15 cellular contexts compared by ENCODE assay signal in the genomic region with DNA sequence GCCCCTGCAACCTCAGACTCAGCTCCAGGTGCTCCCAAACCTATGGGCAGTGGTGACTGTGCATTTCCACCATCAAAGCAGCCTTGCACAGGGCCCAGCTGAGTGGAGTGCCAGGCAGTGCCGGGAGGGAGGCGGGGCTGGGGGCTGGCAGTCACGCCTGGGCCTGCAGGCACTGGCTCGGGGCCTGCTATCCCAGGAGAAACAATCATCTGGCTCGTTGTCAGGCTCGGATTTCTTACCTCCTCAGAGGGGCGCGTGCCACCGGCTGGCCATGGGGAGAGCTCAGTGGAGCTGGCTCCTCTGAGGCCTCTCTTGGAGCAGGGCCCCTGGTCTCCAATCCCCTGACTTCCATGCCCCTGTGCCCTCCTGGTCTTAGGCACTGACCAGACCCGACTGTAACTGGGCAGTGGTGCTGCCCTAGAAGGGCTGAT. TPM values are rescaled to one million over a fixed set of nuclear protein-coding genes. Genes with fewer than 3 reads are reported as not detected.
DNase-seq lines count a peak whose midpoint lies in the region; ATAC-seq and TF ChIP-seq lines count a peak whose summit lies in the region.
"Had no signal": no experiment of that assay in that cellular context is flagged by ENCODE, and none has a peak within 500 bp of the region (broad histone marks: within the 10 kb centered on the region; RNA-seq: fewer than 3 reads in every experiment).

No MANE protein-coding gene starts in this region.

- peaks cover 0 to 39% of the 10 kb centered on the region in 2 donors for H3K4me1 ChIP-seq in right atrium auricular region
- H3K4me1 ChIP-seq in gastrocnemius medialis, result peaks cover 0 to 3% of the 10 kb centered on the region in 2 donors
- H3K4me1 ChIP-seq: HAP-1 had no signal

- H3K9me3 ChIP-seq in MG63 (no peaks in the 10 kb centered on the region), right atrium auricular region (no peaks in the 10 kb centered on the region), gastrocnemius medialis (no peaks in the 10 kb centered on the region)
- H3K9me3 ChIP-seq: HAP-1 had no signal

- H3K27ac Mint-ChIP-seq in stimulated activated effector memory CD8-positive, alpha-beta T cell treated with anti-CD3 and anti-CD28 coated beads, Interleukin-12 subunit alpha, Interleukin-12 subunit beta, amount 100 ng/mL, for 72 hours, result no peak overlapping the region
- H3K27ac Mint-ChIP-seq: activated naive CD8-positive, alpha-beta T cell treated with anti-CD3 and anti-CD28 coated beads for 36 hours; memory B cell; stimulated activated memory B cell treated with anti-CD40 and anti-IgM and Interleukin-4, amounts not matched to agents 10 μg/mL and 1 μg/mL and 100 μg/mL, for 72 hours had no signal

- H3K4me3 Mint-ChIP-seq in stimulated activated effector memory CD8-positive, alpha-beta T cell treated with anti-CD3 and anti-CD28 coated beads, Interleukin-12 subunit alpha, Interleukin-12 subunit beta, amount 100 ng/mL, for 72 hours, result no peak overlapping the region
- H3K4me3 Mint-ChIP-seq: activated naive CD8-positive, alpha-beta T cell treated with anti-CD3 and anti-CD28 coated beads for 36 hours; memory B cell; stimulated activated memory B cell treated with anti-CD40 and anti-IgM and Interleukin-4, amounts not matched to agents 10 μg/mL and 1 μg/mL and 100 μg/mL, for 72 hours had no signal

- peak overlapping the region; percentile 54 for H3K27ac ChIP-seq in VCaP
- peak overlapping the region; percentile 71 to 85 for H3K27ac ChIP-seq in right atrium auricular region
- H3K27ac ChIP-seq in gastrocnemius medialis, result peak overlapping the region in 1 of 4 donors; percentile 39

- H3K27me3 ChIP-seq in MG63, result no peaks in the 10 kb centered on the region
- H3K27me3 ChIP-seq in right atrium auricular region, result no peaks in the 10 kb centered on the region
- no peaks in the 10 kb centered on the region for H3K27me3 ChIP-seq in gastrocnemius medialis

- no peak for TF ChIP-seq POLR2A in gastrocnemius medialis (IDR thresholded peaks at IDR 0.05)

- H3K36me3 ChIP-seq in MG63 (no peaks in the 10 kb centered on the region), right atrium auricular region (no peaks in the 10 kb centered on the region), gastrocnemius medialis (no peaks in the 10 kb centered on the region)
- H3K36me3 ChIP-seq: HAP-1 had no signal

- no peak overlapping the region for H3K4me3 ChIP-seq in MG63
- H3K4me3 ChIP-seq in right atrium auricular region, result no peak overlapping the region
- H3K4me3 ChIP-seq in gastrocnemius medialis, result no peak overlapping the region
- H3K4me3 ChIP-seq: HAP-1 had no signal

- DNase-seq in MG63, result peak; percentile 78
- no peak for DNase-seq in right atrium auricular region (ENCODE audit: low spot score)
- no peak for DNase-seq in gastrocnemius medialis
- no peak for DNase-seq in stimulated activated CD4-positive, alpha-beta T cell treated with anti-CD3 and anti-CD28 coated beads, Interleukin-12 subunit alpha, Interleukin-12 subunit beta, amount 100 ng/mL, for 4 hours
- no peak for DNase-seq in stimulated activated effector memory CD8-positive, alpha-beta T cell treated with anti-CD3 and anti-CD28 coated beads, Interleukin-12 subunit alpha, Interleukin-12 subunit beta, amount 100 ng/mL, for 72 hours (ENCODE audit: low spot score in 2 of 2)
- DNase-seq in HUDEP-2 (lab: John Stamatoyannopoulos, UW; ENCODE audit: unreplicated experiment in 76 of 76), result no peak
- DNase-seq: activated CD4-positive, alpha-beta T cell treated with anti-CD3 and anti-CD28 coated beads for 48 hours; activated naive CD8-positive, alpha-beta T cell treated with anti-CD3 and anti-CD28 coated beads for 36 hours; DMS53; NCI-H146 had no signal

- TF ChIP-seq CTCF in VCaP (conservative IDR thresholded peaks at IDR 0.05) (no peak), right atrium auricular region (IDR thresholded peaks at IDR 0.05) (no peak), gastrocnemius medialis (IDR thresholded peaks at IDR 0.05 in 4 of 5, conservative IDR thresholded peaks at IDR 0.05 in 1 of 5) (no peak)

- ATAC-seq in gastrocnemius medialis (peak; percentile 31 to 53), GM21381 (IDR thresholded peaks at IDR 0.05; ENCODE audit: unreplicated experiment) (no peak)
- ATAC-seq in stimulated activated effector memory CD8-positive, alpha-beta T cell treated with anti-CD3 and anti-CD28 coated beads, Interleukin-12 subunit alpha, Interleukin-12 subunit beta, amount 100 ng/mL, for 72 hours, result no peak
- ATAC-seq: stimulated activated memory B cell treated with anti-CD40 and anti-IgM and Interleukin-4, amounts not matched to agents 10 μg/mL and 1 μg/mL and 100 μg/mL, for 72 hours had no signal

- H3K4me1 Mint-ChIP-seq in stimulated activated effector memory CD8-positive, alpha-beta T cell treated with anti-CD3 and anti-CD28 coated beads, Interleukin-12 subunit alpha, Interleukin-12 subunit beta, amount 100 ng/mL, for 72 hours, result peaks cover 4% of the 10 kb centered on the region

- intact Hi-C loops in gastrocnemius medialis (cut with DNase I; ENCODE audit: low total_unique reads), result no loop called here

- in situ Hi-C loops in gastrocnemius medialis (cut with MboI; ENCODE audit: low sequenced_read_pairs in 4 of 4), result no loop called here

- no peaks in the 10 kb centered on the region for H3K9me3 Mint-ChIP-seq in stimulated activated effector memory CD8-positive, alpha-beta T cell treated with anti-CD3 and anti-CD28 coated beads, Interleukin-12 subunit alpha, Interleukin-12 subunit beta, amount 100 ng/mL, for 72 hours
- H3K9me3 Mint-ChIP-seq: activated naive CD8-positive, alpha-beta T cell treated with anti-CD3 and anti-CD28 coated beads for 36 hours; memory B cell; stimulated activated memory B cell treated with anti-CD40 and anti-IgM and Interleukin-4, amounts not matched to agents 10 μg/mL and 1 μg/mL and 100 μg/mL, for 72 hours had no signal

- H3K36me3 Mint-ChIP-seq in stimulated activated effector memory CD8-positive, alpha-beta T cell treated with anti-CD3 and anti-CD28 coated beads, Interleukin-12 subunit alpha, Interleukin-12 subunit beta, amount 100 ng/mL, for 72 hours, result no peaks in the 10 kb centered on the region
- H3K36me3 Mint-ChIP-seq: activated naive CD8-positive, alpha-beta T cell treated with anti-CD3 and anti-CD28 coated beads for 36 hours; memory B cell; stimulated activated memory B cell treated with anti-CD40 and anti-IgM and Interleukin-4, amounts not matched to agents 10 μg/mL and 1 μg/mL and 100 μg/mL, for 72 hours had no signal

RNA-seq across cellular contexts. Expression of a gene that starts 20.2 kb away (rescaled TPM):
- 2.4 and 5.6 TPM in 2 replicates for total RNA-seq in MG63 (2014; rRNA removed; shearing (Covaris generic); ENCODE audit: low replicate concordance)
- 10 to 100 TPM; 45.7 to 47.8 TPM for total RNA-seq in right atrium auricular region
- 10 to 100 TPM; 10.4 to 24.6 (median 11.8) TPM for total RNA-seq in gastrocnemius medialis

Comparison
In these comparisons a context has a peak if more than half of its experiments do, and no peak if none do; other contexts are left out.
1. ATAC-seq: peak in gastrocnemius medialis (2 of 2); none in GM21381 (single experiment) and stimulated activated effector memory CD8-positive, alpha-beta T cell treated with anti-CD3 and anti-CD28 coated beads, Interleukin-12 subunit alpha, Interleukin-12 subunit beta, amount 100 ng/mL, for 72 hours (single experiment).